ENCODE assay signal across 11 cellular contexts in genomic region chr6:116210316-116210715, GRCh38. TPM values are rescaled to one million over a fixed set of nuclear protein-coding genes. Genes with fewer than 3 reads are reported as not detected.
DNase-seq lines count a peak whose midpoint lies in the region; ATAC-seq, FAIRE-seq and TF ChIP-seq lines count a peak whose summit lies in the region.
"Had no signal": no experiment of that assay in that cellular context is flagged by ENCODE, and none has a peak within 500 bp of the region (broad histone marks: within the 10 kb centered on the region; RNA-seq: fewer than 3 reads in every experiment).

No MANE protein-coding gene starts in this region.

- no peaks in the 10 kb centered on the region for H3K79me1 ChIP-seq in mesenchymal stem cell (replicated peaks; ENCODE audit: low read length, poor library complexity, severe bottlenecking)

- H3K18ac ChIP-seq in mesenchymal stem cell (ENCODE audit: low read depth in 1 of 2, low read length in 2 of 2): no peak overlapping the region

- H3K4me3 ChIP-seq in left ventricle myocardium inferior (no peak overlapping the region), K562 (no peak overlapping the region), mesenchymal stem cell (ENCODE audit: insufficient read depth in 1 of 2, low read depth in 1 of 2, low read length in 2 of 2) (no peak overlapping the region), smooth muscle cell (no peak overlapping the region)
- H3K4me3 ChIP-seq: BLaER1 treated with 17β-estradiol and CSF1 and Interleukin-3, amounts not matched to agents 10 nM and 100 nM had no signal

- no peaks in the 10 kb centered on the region for H3F3A ChIP-seq in smooth muscle cell (ENCODE audit: low read depth)

- H2BK12ac ChIP-seq in mesenchymal stem cell (ENCODE audit: low read length in 2 of 2): no peak overlapping the region

- no peaks in the 10 kb centered on the region for H3K27me3 ChIP-seq in left ventricle myocardium inferior (ENCODE audit: low read depth)
- H3K27me3 ChIP-seq in K562 (ENCODE audit: control insufficient read depth in 2 of 2, insufficient read depth in 2 of 2, low read length in 2 of 2): no peaks in the 10 kb centered on the region
- H3K27me3 ChIP-seq in mesenchymal stem cell (ENCODE audit: control insufficient read depth in 1 of 2, insufficient read depth in 1 of 2, low read length in 2 of 2): no peaks in the 10 kb centered on the region
- H3K27me3 ChIP-seq in smooth muscle cell (ENCODE audit: low read depth): no peaks in the 10 kb centered on the region
- H3K27me3 ChIP-seq: BLaER1 treated with 17β-estradiol and CSF1 and Interleukin-3, amounts not matched to agents 10 nM and 100 nM had no signal

- H3K9ac ChIP-seq in K562 (ENCODE audit: insufficient read depth in 1 of 2, low read depth in 2 of 2, low read length in 2 of 2): no peak overlapping the region
- no peak overlapping the region for H3K9ac ChIP-seq in mesenchymal stem cell (ENCODE audit: low read length)
- no peak overlapping the region for H3K9ac ChIP-seq in smooth muscle cell (ENCODE audit: low read depth)
- H3K9ac ChIP-seq: BLaER1 treated with 17β-estradiol and CSF1 and Interleukin-3, amounts not matched to agents 10 nM and 100 nM had no signal

- 54% methylated on average over 5 of the region's 5 CpGs for WGBS in K562 (ENCODE audit: insufficient coverage, low coverage, missing lambda C conversion rate)
- 97% methylated on average over 5 of the region's 5 CpGs for WGBS in mesenchymal stem cell
- WGBS in smooth muscle cell (ENCODE audit: low lambda C conversion rate): 92% methylated on average over 5 of the region's 5 CpGs

- DNase-seq in left ventricle myocardium inferior (no peak), cardiac septum (ENCODE audit: low spot score) (no peak), K562 (ENCODE audit: extremely low read depth in 1 of 4, low spot score in 3 of 4) (no peak), mesenchymal stem cell (no peak), NCI-H1694 (lab: John Stamatoyannopoulos, UW) (no peak), HUDEP-2 (lab: John Stamatoyannopoulos, UW; ENCODE audit: unreplicated experiment in 76 of 76) (no peak), smooth muscle cell (lab: John Stamatoyannopoulos, UW; ENCODE audit: unreplicated experiment) (no peak)
- DNase-seq: 8988T; CD4-positive, CD25-positive, alpha-beta regulatory T cell; GF-D8 had no signal

- H4K91ac ChIP-seq in mesenchymal stem cell (ENCODE audit: low read length): no peak overlapping the region

- no peak for TF ChIP-seq EP300 in K562 (IDR thresholded peaks at IDR 0.05; ENCODE audit: low read length)

- H3K27ac ChIP-seq in left ventricle myocardium inferior (replicated peaks) (peak overlapping the region; percentile 53), K562 (ENCODE audit: extremely low read depth, low read depth, low read length) (no peak overlapping the region), mesenchymal stem cell (ENCODE audit: low read length, poor library complexity, severe bottlenecking) (peak overlapping the region; percentile 68), smooth muscle cell (ENCODE audit: low read depth) (no peak overlapping the region)
- H3K27ac ChIP-seq: BLaER1 treated with 17β-estradiol and CSF1 and Interleukin-3, amounts not matched to agents 10 nM and 100 nM had no signal

- TF ChIP-seq CTCF in left ventricle myocardium inferior (IDR thresholded peaks at IDR 0.05; ENCODE audit: borderline replicate concordance): no peak
- TF ChIP-seq CTCF in K562 (IDR thresholded peaks at IDR 0.05 in 2 of 3, conservative IDR thresholded peaks at IDR 0.05 in 1 of 3; ENCODE audit: insufficient read depth in 2 of 3, low read depth in 1 of 3, low read length in 3 of 3): no peak
- no peak for TF ChIP-seq CTCF in smooth muscle cell (IDR thresholded peaks at IDR 0.05; ENCODE audit: borderline replicate concordance, insufficient read depth, poor library complexity, severe bottlenecking)

- intact Hi-C loops in left ventricle myocardium inferior (cut with micrococcal nuclease) (no loop called here), cardiac septum (cut with DNase I) (loop anchor here (10.0 kb wide), 1 partner anchor 324 kb away; no protein-coding TSS in a partner anchor), K562 (cut with micrococcal nuclease) (no loop called here)

- no peak overlapping the region for H2BK5ac ChIP-seq in mesenchymal stem cell (ENCODE audit: low read depth, low read length, poor library complexity, severe bottlenecking)

- H2BK120ac ChIP-seq in mesenchymal stem cell (ENCODE audit: low read depth, low read length): no peak overlapping the region

- H3K9me3 ChIP-seq in left ventricle myocardium inferior (replicated peaks) (no peaks in the 10 kb centered on the region), K562 (replicated peaks; ENCODE audit: control insufficient read depth, insufficient read depth, low read depth, low read length) (no peaks in the 10 kb centered on the region), mesenchymal stem cell (ENCODE audit: control insufficient read depth, low read length) (no peaks in the 10 kb centered on the region), smooth muscle cell (replicated peaks; ENCODE audit: low read depth) (no peaks in the 10 kb centered on the region)
- H3K9me3 ChIP-seq: BLaER1 treated with 17β-estradiol and CSF1 and Interleukin-3, amounts not matched to agents 10 nM and 100 nM had no signal

- H3K4me2 ChIP-seq in K562 (ENCODE audit: insufficient read depth, low read length) (no peak overlapping the region), mesenchymal stem cell (ENCODE audit: low read length, poor library complexity, severe bottlenecking) (no peak overlapping the region), smooth muscle cell (no peak overlapping the region)
- H3K4me2 ChIP-seq: BLaER1 treated with 17β-estradiol and CSF1 and Interleukin-3, amounts not matched to agents 10 nM and 100 nM had no signal

- H3K4ac ChIP-seq in mesenchymal stem cell (ENCODE audit: low read depth in 1 of 2, low read length in 2 of 2): no peak overlapping the region

- H2AK5ac ChIP-seq in mesenchymal stem cell (ENCODE audit: low read length, severe bottlenecking): peak overlapping the region; percentile 91

- H3K23ac ChIP-seq in mesenchymal stem cell (ENCODE audit: low read length in 2 of 2): no peak overlapping the region

- H4K20me1 ChIP-seq in K562 (replicated peaks; ENCODE audit: control insufficient read depth, insufficient read depth, low read length) (no peaks in the 10 kb centered on the region), smooth muscle cell (ENCODE audit: low read depth) (no peaks in the 10 kb centered on the region)
- H4K20me1 ChIP-seq: BLaER1 treated with 17β-estradiol and CSF1 and Interleukin-3, amounts not matched to agents 10 nM and 100 nM had no signal

- H2AFZ ChIP-seq in K562 (ENCODE audit: low read depth, low read length) (no peak overlapping the region), mesenchymal stem cell (ENCODE audit: low read depth, low read length) (no peak overlapping the region), smooth muscle cell (ENCODE audit: low read depth) (no peak overlapping the region)

- H3K79me2 ChIP-seq in K562 (ENCODE audit: control insufficient read depth, insufficient read depth, low read length): no peaks in the 10 kb centered on the region
- no peaks in the 10 kb centered on the region for H3K79me2 ChIP-seq in smooth muscle cell (ENCODE audit: low read depth)

- H3K14ac ChIP-seq in mesenchymal stem cell (ENCODE audit: low read length in 2 of 2): no peak overlapping the region

- H3K4me1 ChIP-seq in left ventricle myocardium inferior (peaks cover 14% of the 10 kb centered on the region), K562 (replicated peaks in 1 of 2; ENCODE audit: control insufficient read depth in 2 of 2, insufficient read depth in 2 of 2, low read length in 2 of 2) (no peaks in the 10 kb centered on the region), mesenchymal stem cell (ENCODE audit: control insufficient read depth, insufficient read depth, low read depth, low read length) (peaks cover 2% of the 10 kb centered on the region), smooth muscle cell (ENCODE audit: low read depth) (no peaks in the 10 kb centered on the region)

- FAIRE-seq in K562 (lab: Jason Lieb, UNC): no peak

- no peak for ATAC-seq in K562

- BruUV-seq in K562 (replicated peaks; lab: Mats Ljungman, UMichigan): no TSS peak

- CTCF ChIA-PET in K562 (lab: Yijun Ruan, JAX; ENCODE audit: low intra/inter-chr PET ratio): no interaction called here

- POLR2A ChIA-PET in K562 (lab: Yijun Ruan, JAX): interaction anchor here (0.6 kb wide), 1 partner anchor 330 kb away, joined by 3 read pairs; no protein-coding TSS in a partner anchor

- H4K8ac ChIP-seq in mesenchymal stem cell (ENCODE audit: low read length): no peak overlapping the region

- H3K36me3 ChIP-seq in left ventricle myocardium inferior (no peaks in the 10 kb centered on the region), K562 (ENCODE audit: control insufficient read depth, insufficient read depth, low read length) (no peaks in the 10 kb centered on the region), mesenchymal stem cell (ENCODE audit: control insufficient read depth in 1 of 2, insufficient read depth in 2 of 2, low read depth in 1 of 2, low read length in 2 of 2) (no peaks in the 10 kb centered on the region), smooth muscle cell (ENCODE audit: low read depth) (no peaks in the 10 kb centered on the region)
- H3K36me3 ChIP-seq: BLaER1 treated with 17β-estradiol and CSF1 and Interleukin-3, amounts not matched to agents 10 nM and 100 nM had no signal

- no peaks in the 10 kb centered on the region for H3K9me1 ChIP-seq in K562 (ENCODE audit: control insufficient read depth, insufficient read depth, low read length)

- no peak for TF ChIP-seq RAD21 in K562 (CRISPR knock-in tag; conservative IDR thresholded peaks at IDR 0.05 in 1 of 2, IDR thresholded peaks at IDR 0.05 in 1 of 2)

- TF ChIP-seq POLR2A in K562 (conservative IDR thresholded peaks at IDR 0.05): no peak

- H2BK15ac ChIP-seq in mesenchymal stem cell (ENCODE audit: low read depth, poor library complexity, severe bottlenecking): no peak overlapping the region

- in situ Hi-C loops in K562 (cut with MboI): no loop called here

RNA-seq across cellular contexts. Expression of gene TSPYL4, which starts 43.6 kb away (rescaled TPM):
- total RNA-seq in left ventricle myocardium inferior: 30.5 TPM
- total RNA-seq in cardiac septum: 29.7 TPM
- 17.3 and 19.2 TPM in 2 replicates for total RNA-seq in K562 (2011; cell fraction: chromatin; rRNA removed; ENCODE audit: low replicate concordance)
- 12.0 and 12.3 TPM in 2 replicates for total RNA-seq in K562 (2011; cell fraction: nucleolus; rRNA removed)
- total RNA-seq in K562 (2011; cell fraction: nucleoplasm; rRNA removed): 16.4 and 18.7 TPM in 2 replicates
- total RNA-seq in K562 (2014; rRNA removed): 9.1 and 9.3 TPM in 2 replicates
- total RNA-seq in K562 (2014; rRNA removed; fragmentation: Illumina TruSeq; extraction: Trizol): 5.3 and 6.4 TPM in 2 replicates
- total RNA-seq in K562 (2015; rRNA removed; fragmentation: Illumina TruSeq; extraction: Trizol): 6.3 and 6.5 TPM in 2 replicates
- 10.4 and 10.9 TPM in 2 replicates for total RNA-seq in K562 (2021)
- polyA plus RNA-seq in K562 (2011; rRNA removed): 18.0 and 18.7 TPM in 2 replicates
- 13.8 and 21.9 TPM in 2 replicates for polyA plus RNA-seq in K562 (2011; cell fraction: cytosol; rRNA removed)
- polyA plus RNA-seq in K562 (2011; cell fraction: nucleus; rRNA removed): 33.6 and 39.4 TPM in 2 replicates
- polyA plus RNA-seq in K562 (2012): 9.2 and 11.1 TPM in 2 replicates
- polyA plus RNA-seq in K562 (2014; fragmentation: Illumina TruSeq; extraction: Trizol): 12.1 and 13.5 TPM in 2 replicates
- polyA plus RNA-seq in K562 (2014; fragmentation: Nextera tagmentation; extraction: Ambion mirVana): under 1 TPM; 0.69 to 0.81 TPM
- polyA plus RNA-seq in K562 (2014; rRNA removed): 12.9 and 13.0 TPM in 2 replicates
- 14.5 and 16.2 TPM in 2 replicates for polyA minus RNA-seq in K562 (2011; rRNA and poly(A)+ RNA removed)
- polyA minus RNA-seq in K562 (2011; cell fraction: cytosol; rRNA and poly(A)+ RNA removed): 5.5 and 5.6 TPM in 2 replicates
- polyA minus RNA-seq in K562 (2011; cell fraction: nucleus; rRNA and poly(A)+ RNA removed): 7.8 and 12.4 TPM in 2 replicates
- polyA plus RNA-seq in mesenchymal stem cell (2013, experiment 1 of 2): 10.8 TPM
- 10.7 TPM for polyA plus RNA-seq in mesenchymal stem cell (2013, experiment 2 of 2)
- 25.3 and 29.5 TPM in 2 replicates for total RNA-seq in smooth muscle cell
- polyA plus RNA-seq in smooth muscle cell: 14.7 and 15.1 TPM in 2 replicates

Comparison
In these comparisons a context has a peak if more than half of its experiments do, and no peak if none do; other contexts are left out.
1. H3K27ac ChIP-seq: peak in left ventricle myocardium inferior (single experiment) and mesenchymal stem cell (single experiment); none in K562 (single experiment) and smooth muscle cell (single experiment).